Comparison of ENCODE assay signal across 8 cellular contexts in genomic region chr18:36187826-36188721, GRCh38. TPM values are rescaled to one million over a fixed set of nuclear protein-coding genes. Genes with fewer than 3 reads are reported as not detected.
DNase-seq lines count a peak whose midpoint lies in the region; ATAC-seq and TF ChIP-seq lines count a peak whose summit lies in the region.

No MANE protein-coding gene starts in this region.

- H3K9me3 ChIP-seq in PC-9 (ENCODE audit: insufficient read depth, low read depth), result no peaks in the 10 kb centered on the region
- no peaks in the 10 kb centered on the region for H3K9me3 ChIP-seq in esophagus squamous epithelium
- no peaks in the 10 kb centered on the region for H3K9me3 ChIP-seq in neuron (ENCODE audit: low read length)
- no peaks in the 10 kb centered on the region for H3K9me3 ChIP-seq in Karpas-422 (ENCODE audit: low read length)

- H3K4me1 Mint-ChIP-seq in activated CD4-positive, alpha-beta T cell treated with anti-CD3 and anti-CD28 coated beads, Interleukin-2, amount 10 ng/mL, durations not matched to agents 24 days and 14 days, result peaks cover 5% of the 10 kb centered on the region

- no peak for DNase-seq in activated CD4-positive, alpha-beta T cell treated with anti-CD3 and anti-CD28 coated beads, Interleukin-2, amount 10 ng/mL, durations not matched to agents 24 days and 14 days
- DNase-seq in activated CD4-positive, alpha-beta T cell treated with anti-CD3 and anti-CD28 coated beads, Interleukin-2, amount 50 U/mL, for 48 hours, result no peak
- DNase-seq in PC-9, result peak; percentile 58 to 79
- DNase-seq in esophagus squamous epithelium (lab: John Stamatoyannopoulos, UW), result no peak
- DNase-seq in NCI-H774 (lab: John Stamatoyannopoulos, UW), result no peak
- DNase-seq in Karpas-422, result no peak

- no peaks in the 10 kb centered on the region for H3K36me3 Mint-ChIP-seq in activated CD4-positive, alpha-beta T cell treated with anti-CD3 and anti-CD28 coated beads, Interleukin-2, amount 10 ng/mL, durations not matched to agents 24 days and 14 days (ENCODE audit: low read depth)

- POLR2A ChIA-PET in PC-9 (lab: Charles Lee; ENCODE audit: unreplicated experiment), result interaction anchor here (0.7 kb wide), 1 partner anchor 346 kb away, joined by 4 read pairs; no protein-coding TSS in a partner anchor

- H4K20me1 ChIP-seq in PC-9 (ENCODE audit: insufficient read depth) (peaks cover 11% of the 10 kb centered on the region; the same call in 1 of the 2 replicates), Karpas-422 (ENCODE audit: insufficient read depth, low read depth, low read length) (peaks cover 16% of the 10 kb centered on the region; the same call in 1 of the 2 replicates)

- H3K4me2 ChIP-seq in PC-9 (peak overlapping the region; percentile 82), Karpas-422 (ENCODE audit: low read depth, low read length, poor library complexity, severe bottlenecking) (no peak overlapping the region)

- H3K36me3 ChIP-seq in PC-9 (ENCODE audit: low read depth) (peaks cover 21% of the 10 kb centered on the region), esophagus squamous epithelium (no peaks in the 10 kb centered on the region), neuron (ENCODE audit: insufficient read depth, low read length) (no peaks in the 10 kb centered on the region), Karpas-422 (ENCODE audit: insufficient read depth, low read length) (no peaks in the 10 kb centered on the region)

- peak overlapping the region; percentile 85 for H3K4me3 ChIP-seq in PC-9
- peak overlapping the region; percentile 60 to 85 (median 75) for H3K4me3 ChIP-seq in esophagus squamous epithelium
- H3K4me3 ChIP-seq in neuron (ENCODE audit: low read length), result peak overlapping the region; percentile 69
- H3K4me3 ChIP-seq in Karpas-422 (ENCODE audit: low read length), result no peak overlapping the region

- TF ChIP-seq CTCF in PC-9 (conservative IDR thresholded peaks at IDR 0.05) (no peak), esophagus squamous epithelium (IDR thresholded peaks at IDR 0.05) (no peak)

- 20 to 23% methylated on average over 8 to 30 of the region's 43 CpGs for WGBS in esophagus squamous epithelium, 2 donors

- H3K27ac Mint-ChIP-seq in activated CD4-positive, alpha-beta T cell treated with anti-CD3 and anti-CD28 coated beads, Interleukin-2, amount 10 ng/mL, durations not matched to agents 24 days and 14 days, result no peak overlapping the region

- CTCF ChIA-PET in PC-9 (lab: Charles Lee), result no interaction called here

- H2AFZ ChIP-seq in PC-9 (peak overlapping the region; percentile 82), neuron (ENCODE audit: low read depth, low read length) (peak overlapping the region; percentile 96), Karpas-422 (ENCODE audit: low read length) (no peak overlapping the region)

- H3K27me3 ChIP-seq in PC-9 (ENCODE audit: insufficient read depth, low read depth) (no peaks in the 10 kb centered on the region), esophagus squamous epithelium (peaks cover 0 to 7% (median 0%) of the 10 kb centered on the region in 4 donors), neuron (ENCODE audit: insufficient read depth, low read length) (peaks cover 14% of the 10 kb centered on the region), Karpas-422 (ENCODE audit: low read length) (no peaks in the 10 kb centered on the region)

- 0 out of 2 replicates have a peak, but pooled peaks cover 3% of the 10 kb centered on the region for H3F3A ChIP-seq in PC-9 (ENCODE audit: insufficient read depth, low read depth)

- peak overlapping the region; percentile 82 for H3K4me3 Mint-ChIP-seq in activated CD4-positive, alpha-beta T cell treated with anti-CD3 and anti-CD28 coated beads, Interleukin-2, amount 10 ng/mL, durations not matched to agents 24 days and 14 days

- H3K9ac ChIP-seq in Karpas-422 (ENCODE audit: low read length), result no peak overlapping the region

- H3K9me2 ChIP-seq in PC-9 (ENCODE audit: insufficient read depth) (no peaks in the 10 kb centered on the region), Karpas-422 (replicated peaks; ENCODE audit: insufficient read depth, low read length) (no peaks in the 10 kb centered on the region)

- intact Hi-C loops in activated CD4-positive, alpha-beta T cell treated with anti-CD3 and anti-CD28 coated beads, Interleukin-2, amount 10 ng/mL, durations not matched to agents 24 days and 14 days (cut with micrococcal nuclease), result loop anchor here (2.0 kb wide), 1 partner anchor 59 kb away; the partner anchor contains the start of genes ELP2 and SLC39A6
- intact Hi-C loops in PC-9 (cut with micrococcal nuclease; ENCODE audit: unreplicated experiment) (no loop called here), esophagus squamous epithelium (cut with DNase I) (no loop called here)

- H3K27me3 Mint-ChIP-seq in activated CD4-positive, alpha-beta T cell treated with anti-CD3 and anti-CD28 coated beads, Interleukin-2, amount 10 ng/mL, durations not matched to agents 24 days and 14 days, result peaks cover 31% of the 10 kb centered on the region

- H3K4me1 ChIP-seq in PC-9 (replicated peaks; ENCODE audit: insufficient read depth) (peaks cover 21% of the 10 kb centered on the region), esophagus squamous epithelium (peaks cover 14 to 31% (median 20%) of the 10 kb centered on the region in 3 donors), neuron (ENCODE audit: insufficient read depth, low read length) (no peaks in the 10 kb centered on the region), Karpas-422 (ENCODE audit: low read length) (peaks cover 18% of the 10 kb centered on the region)

- H3K79me2 ChIP-seq in PC-9 (ENCODE audit: low read depth) (peaks cover 52% of the 10 kb centered on the region), Karpas-422 (ENCODE audit: low read length) (no peaks in the 10 kb centered on the region)

- H3K27ac ChIP-seq in PC-9 (peak overlapping the region; percentile 98), esophagus squamous epithelium (peak overlapping the region; percentile 25 to 70 (median 62)), Karpas-422 (ENCODE audit: low read length) (no peak overlapping the region)

- no peak for TF ChIP-seq POLR2A in esophagus squamous epithelium (IDR thresholded peaks at IDR 0.05)
- no peak for TF ChIP-seq POLR2A in GM18505 (IDR thresholded peaks at IDR 0.05; ENCODE audit: borderline replicate concordance, extremely low read depth, insufficient read depth, insufficient read length)

- no peaks in the 10 kb centered on the region for H3K9me3 Mint-ChIP-seq in activated CD4-positive, alpha-beta T cell treated with anti-CD3 and anti-CD28 coated beads, Interleukin-2, amount 10 ng/mL, durations not matched to agents 24 days and 14 days

- no peak for ATAC-seq in GM18505 (IDR thresholded peaks at IDR 0.05; ENCODE audit: unreplicated experiment)

- TSS peak; percentile 27 for BruUV-seq in PC-9 (replicated peaks; lab: Mats Ljungman, UMichigan)

RNA-seq across cellular contexts. Expression of gene MOCOS, which starts 0.8 kb away (rescaled TPM):
- 0.21 and 0.57 TPM in 2 replicates for total RNA-seq in activated CD4-positive, alpha-beta T cell treated with anti-CD3 and anti-CD28 coated beads, Interleukin-2, amount 10 ng/mL, durations not matched to agents 24 days and 14 days
- 22.7 and 30.4 TPM in 2 replicates for total RNA-seq in PC-9 (2021)
- total RNA-seq in esophagus squamous epithelium, result 10 to 100 TPM in 1 of 4 donors, 1 to 10 TPM in 3; 4.4 to 11.8 (median 7.0) TPM
- not detected in 2 replicates for total RNA-seq in Karpas-422 (2014; rRNA removed; shearing (Covaris generic); ENCODE audit: low replicate concordance)

RNA-seq across cellular contexts. Expression of gene ELP2, which starts 58.4 kb away (rescaled TPM):
- total RNA-seq in activated CD4-positive, alpha-beta T cell treated with anti-CD3 and anti-CD28 coated beads, Interleukin-2, amount 10 ng/mL, durations not matched to agents 24 days and 14 days, result 104 and 111 TPM in 2 replicates
- 54.2 and 68.3 TPM in 2 replicates for total RNA-seq in PC-9 (2021)
- total RNA-seq in esophagus squamous epithelium, result 10 to 100 TPM; 13.0 to 61.0 (median 28.0) TPM
- 124 and 167 TPM in 2 replicates for total RNA-seq in Karpas-422 (2014; rRNA removed; shearing (Covaris generic); ENCODE audit: low replicate concordance)

RNA-seq across cellular contexts. Expression of gene SLC39A6, which starts 58.9 kb away (rescaled TPM):
- 51.2 and 51.5 TPM in 2 replicates for total RNA-seq in activated CD4-positive, alpha-beta T cell treated with anti-CD3 and anti-CD28 coated beads, Interleukin-2, amount 10 ng/mL, durations not matched to agents 24 days and 14 days
- total RNA-seq in PC-9 (2021), result 14.8 and 20.3 TPM in 2 replicates
- 10 to 100 TPM; 15.4 to 55.2 (median 43.6) TPM for total RNA-seq in esophagus squamous epithelium
- total RNA-seq in Karpas-422 (2014; rRNA removed; shearing (Covaris generic); ENCODE audit: low replicate concordance), result 72.6 and 114 TPM in 2 replicates

Comparison
In these comparisons a context has a peak if more than half of its experiments do, and no peak if none do; other contexts are left out.
1. DNase-seq: peak in PC-9 (2 of 2); none in activated CD4-positive, alpha-beta T cell treated with anti-CD3 and anti-CD28 coated beads, Interleukin-2, amount 10 ng/mL, durations not matched to agents 24 days and 14 days (single experiment), activated CD4-positive, alpha-beta T cell treated with anti-CD3 and anti-CD28 coated beads, Interleukin-2, amount 50 U/mL, for 48 hours (0 of 2), esophagus squamous epithelium (single experiment), NCI-H774 (single experiment) and Karpas-422 (single experiment).